ENCODE assay signal across 23 cellular contexts in the genomic region with DNA sequence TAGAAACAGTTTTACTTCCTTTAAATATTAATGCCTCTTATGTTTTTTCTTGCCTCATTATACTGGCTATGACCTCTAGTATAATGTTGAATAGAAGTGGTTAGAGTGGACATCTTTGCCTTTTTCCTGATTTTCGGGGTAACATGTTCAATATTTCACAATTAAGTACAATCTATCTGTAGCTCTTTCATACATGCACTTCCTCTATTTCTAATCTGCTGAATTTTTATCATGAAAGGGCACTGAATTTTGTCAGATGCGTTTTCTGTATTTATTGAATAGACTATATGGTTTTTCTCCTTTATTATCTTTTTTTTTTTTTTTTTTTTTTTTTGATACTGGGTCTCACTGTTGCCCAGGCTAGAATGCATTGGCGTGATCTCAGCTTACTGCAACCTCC.
"Had no signal": no experiment of that assay in that cellular context is flagged by ENCODE, and none has a peak within 500 bp of the region (broad histone marks: within the 10 kb centered on the region; RNA-seq: fewer than 3 reads in every experiment).

No MANE protein-coding gene starts in this region.

- H3K27ac Mint-ChIP-seq: activated CD4-positive, alpha-beta T cell treated with anti-CD3 and anti-CD28 coated beads, Interleukin-2, amount 10 ng/mL, durations not matched to agents 24 days and 14 days; activated naive CD4-positive, alpha-beta T cell treated with anti-CD3 and anti-CD28 coated beads, Interleukin-2, amount 50 U/mL, for 72 hours had no signal

- H3K4me3 Mint-ChIP-seq: activated CD4-positive, alpha-beta T cell treated with anti-CD3 and anti-CD28 coated beads, Interleukin-2, amount 10 ng/mL, durations not matched to agents 24 days and 14 days had no signal

- H3K36me3 Mint-ChIP-seq: activated naive CD4-positive, alpha-beta T cell treated with anti-CD3 and anti-CD28 coated beads, Interleukin-2, amount 50 U/mL, for 72 hours had no signal

- DNase-seq: activated CD4-positive, alpha-beta T cell treated with anti-CD3 and anti-CD28 coated beads, Interleukin-2, amount 10 ng/mL, durations not matched to agents 24 days and 14 days; activated CD4-positive, alpha-beta T cell treated with anti-CD3 and anti-CD28 coated beads, Interleukin-2, amount 50 U/mL, for 4 hours; activated CD8-positive, alpha-beta memory T cell treated with anti-CD3 and anti-CD28 coated beads, Interleukin-2, amount 50 U/mL, for 4 hours; activated effector memory CD4-positive, alpha-beta T cell treated with Interleukin-2 at 50 U/mL for 16 hours; activated naive CD4-positive, alpha-beta T cell; activated T-cell treated with anti-CD3 and anti-CD28 coated beads, Interleukin-2, amount 50 U/mL, for 48 hours; adrenal gland; body of pancreas; KG1; MM.1S; NCI-H1092; NCI-H1436 treated with DMSO at 0.1 percent for 48 hours; NCI-H1694 treated with DMSO at 0.1 percent for 48 hours; NCI-H2029; NCI-H345; NCI-H524 treated with DMSO at 0.1 percent for 48 hours; NK-92 treated with Interleukin-12 subunit alpha and Interleukin-12 subunit beta, amount 100 ng/mL, for 24 hours; PC-9 had no signal

- H3K36me3 ChIP-seq: adrenal gland, breast epithelium had no signal

- H2AFZ ChIP-seq: PC-9 had no signal

- H3K27ac ChIP-seq: adrenal gland, body of pancreas, breast epithelium, coronary artery, PC-9, RWPE1, SK-N-MC had no signal

- H3K4me3 ChIP-seq: adrenal gland, body of pancreas, breast epithelium, coronary artery, PC-9, SK-N-MC had no signal

- H3K9me3 Mint-ChIP-seq: activated CD4-positive, alpha-beta T cell treated with anti-CD3 and anti-CD28 coated beads, Interleukin-2, amount 10 ng/mL, durations not matched to agents 24 days and 14 days; activated naive CD4-positive, alpha-beta T cell treated with anti-CD3 and anti-CD28 coated beads, Interleukin-2, amount 50 U/mL, for 72 hours had no signal

- H3K9me3 ChIP-seq: adrenal gland, body of pancreas, breast epithelium had no signal

- H3K27me3 Mint-ChIP-seq: activated CD4-positive, alpha-beta T cell treated with anti-CD3 and anti-CD28 coated beads, Interleukin-2, amount 10 ng/mL, durations not matched to agents 24 days and 14 days had no signal

- H3K4me2 ChIP-seq: PC-9 had no signal

- H3K27me3 ChIP-seq: adrenal gland, body of pancreas had no signal
